ENCODE assay signal across 14 cellular contexts in genomic region chr4:147734496-147734895, GRCh38. TPM values are rescaled to one million over a fixed set of nuclear protein-coding genes. Genes with fewer than 3 reads are reported as not detected.
A peak's percentile ranks its signal among the peaks of the same experiment; 100 is the strongest.
DNase-seq lines count a peak whose midpoint lies in the region; ATAC-seq and TF ChIP-seq lines count a peak whose summit lies in the region.
"Had no signal": no experiment of that assay in that cellular context is flagged by ENCODE, and none has a peak within 500 bp of the region (broad histone marks: within the 10 kb centered on the region; RNA-seq: fewer than 3 reads in every experiment).

No MANE protein-coding gene starts in this region.

- TF ChIP-seq CTCF in GM06990 (IDR thresholded peaks at IDR 0.05; ENCODE audit: insufficient read depth, low read length, poor library complexity, severe bottlenecking) (no peak), RWPE2 (IDR thresholded peaks at IDR 0.05; ENCODE audit: poor library complexity, severe bottlenecking) (no peak), foreskin fibroblast (IDR thresholded peaks at IDR 0.05; ENCODE audit: low read depth, low read length) (no peak)

- H3K4me3 Mint-ChIP-seq in stimulated activated effector memory CD8-positive, alpha-beta T cell treated with anti-CD3 and anti-CD28 coated beads, Interleukin-12 subunit alpha, Interleukin-12 subunit beta, amount 100 ng/mL, for 72 hours: peak overlapping the region; percentile 87
- no peak overlapping the region for H3K4me3 Mint-ChIP-seq in activated naive CD8-positive, alpha-beta T cell treated with anti-CD3 and anti-CD28 coated beads for 36 hours

- H3K36me3 ChIP-seq in GM06990 (ENCODE audit: control insufficient read depth, insufficient read depth, low read length): no peaks in the 10 kb centered on the region
- no peaks in the 10 kb centered on the region for H3K36me3 ChIP-seq in RWPE2 (ENCODE audit: low read depth)

- H3K9me3 ChIP-seq in RWPE2 (ENCODE audit: severe bottlenecking): no peaks in the 10 kb centered on the region

- H3K36me3 Mint-ChIP-seq in stimulated activated effector memory CD8-positive, alpha-beta T cell treated with anti-CD3 and anti-CD28 coated beads, Interleukin-12 subunit alpha, Interleukin-12 subunit beta, amount 100 ng/mL, for 72 hours: no peaks in the 10 kb centered on the region
- no peaks in the 10 kb centered on the region for H3K36me3 Mint-ChIP-seq in activated naive CD8-positive, alpha-beta T cell treated with anti-CD3 and anti-CD28 coated beads for 36 hours
- H3K36me3 Mint-ChIP-seq: activated naive CD4-positive, alpha-beta T cell treated with anti-CD3 and anti-CD28 coated beads, Interleukin-2, amount 50 U/mL, for 24 hours had no signal

- no peaks in the 10 kb centered on the region for H3K27me3 ChIP-seq in GM06990 (replicated peaks; ENCODE audit: control insufficient read depth, insufficient read depth, low read length)
- no peaks in the 10 kb centered on the region for H3K27me3 ChIP-seq in RWPE2 (ENCODE audit: insufficient read depth, poor library complexity, severe bottlenecking)

- DNase-seq in GM06990 (ENCODE audit: extremely low read depth, insufficient read length): no peak
- no peak for DNase-seq in RWPE2 (ENCODE audit: low spot score)
- DNase-seq in foreskin fibroblast: no peak
- no peak for DNase-seq in stimulated activated effector memory CD8-positive, alpha-beta T cell treated with anti-CD3 and anti-CD28 coated beads, Interleukin-12 subunit alpha, Interleukin-12 subunit beta, amount 100 ng/mL, for 72 hours (ENCODE audit: low spot score in 2 of 2)
- no peak for DNase-seq in stimulated activated CD4-positive, alpha-beta T cell treated with anti-CD3 and anti-CD28 coated beads, Interleukin-2, amount 100 ng/mL, for 24 hours
- no peak for DNase-seq in activated naive CD8-positive, alpha-beta T cell treated with anti-CD3 and anti-CD28 coated beads for 36 hours
- DNase-seq in kidney glomerular epithelial cell (lab: John Stamatoyannopoulos, UW): no peak
- DNase-seq: activated CD4-positive, alpha-beta T cell treated with anti-CD3 and anti-CD28 coated beads for 48 hours; DND-41; NCI-H187; SHP77 had no signal

- H3K4me1 ChIP-seq in RWPE2 (ENCODE audit: insufficient read depth, poor library complexity, severe bottlenecking): peaks cover 35% of the 10 kb centered on the region

- peak overlapping the region; percentile 83 for H3K27ac ChIP-seq in RWPE2 (ENCODE audit: poor library complexity, severe bottlenecking)
- H3K27ac ChIP-seq: HL-60 had no signal

- peaks cover 4% of the 10 kb centered on the region for H3K27me3 Mint-ChIP-seq in activated naive CD8-positive, alpha-beta T cell treated with anti-CD3 and anti-CD28 coated beads for 36 hours

- H3K4me1 Mint-ChIP-seq in stimulated activated effector memory CD8-positive, alpha-beta T cell treated with anti-CD3 and anti-CD28 coated beads, Interleukin-12 subunit alpha, Interleukin-12 subunit beta, amount 100 ng/mL, for 72 hours: peaks cover 41% of the 10 kb centered on the region
- peaks cover 37% of the 10 kb centered on the region for H3K4me1 Mint-ChIP-seq in activated naive CD8-positive, alpha-beta T cell treated with anti-CD3 and anti-CD28 coated beads for 36 hours

- no peaks in the 10 kb centered on the region for H3K9me3 Mint-ChIP-seq in stimulated activated effector memory CD8-positive, alpha-beta T cell treated with anti-CD3 and anti-CD28 coated beads, Interleukin-12 subunit alpha, Interleukin-12 subunit beta, amount 100 ng/mL, for 72 hours
- no peaks in the 10 kb centered on the region for H3K9me3 Mint-ChIP-seq in activated naive CD8-positive, alpha-beta T cell treated with anti-CD3 and anti-CD28 coated beads for 36 hours
- H3K9me3 Mint-ChIP-seq: activated naive CD4-positive, alpha-beta T cell treated with anti-CD3 and anti-CD28 coated beads, Interleukin-2, amount 50 U/mL, for 24 hours had no signal

- H3K4me3 ChIP-seq in GM06990 (replicated peaks; ENCODE audit: low read depth, low read length): peak overlapping the region; percentile 79
- H3K4me3 ChIP-seq in RWPE2 (ENCODE audit: severe bottlenecking): no peak overlapping the region
- peak overlapping the region; percentile 68 to 94 for H3K4me3 ChIP-seq in foreskin fibroblast (ENCODE audit: low read depth in 1 of 2, low read length in 2 of 2)

- no peak overlapping the region for H3K27ac Mint-ChIP-seq in stimulated activated effector memory CD8-positive, alpha-beta T cell treated with anti-CD3 and anti-CD28 coated beads, Interleukin-12 subunit alpha, Interleukin-12 subunit beta, amount 100 ng/mL, for 72 hours
- no peak overlapping the region for H3K27ac Mint-ChIP-seq in activated naive CD8-positive, alpha-beta T cell treated with anti-CD3 and anti-CD28 coated beads for 36 hours

- ATAC-seq in RWPE2 (ENCODE audit: low read depth) (no peak), GM19467 (IDR thresholded peaks at IDR 0.05; ENCODE audit: unreplicated experiment) (no peak)
- ATAC-seq in stimulated activated effector memory CD8-positive, alpha-beta T cell treated with anti-CD3 and anti-CD28 coated beads, Interleukin-12 subunit alpha, Interleukin-12 subunit beta, amount 100 ng/mL, for 72 hours: no peak

RNA-seq across cellular contexts. Expression of gene ARHGAP10, which starts 2.6 kb away (rescaled TPM):
- total RNA-seq in activated naive CD8-positive, alpha-beta T cell treated with anti-CD3 and anti-CD28 coated beads for 36 hours: 1 to 10 TPM; 5.8 to 6.1 TPM

RNA-seq across cellular contexts. Expression of gene PRMT9, which starts 50.5 kb away (rescaled TPM):
- total RNA-seq in activated naive CD8-positive, alpha-beta T cell treated with anti-CD3 and anti-CD28 coated beads for 36 hours: 1 to 10 TPM; 6.8 to 7.1 TPM
